In genomic region chr5:168932400-168932799, GRCh38 we compare ENCODE assay signal across 35 cellular contexts.
"Had no signal": no experiment of that assay in that cellular context is flagged by ENCODE, and none has a peak within 500 bp of the region (broad histone marks: within the 10 kb centered on the region; RNA-seq: fewer than 3 reads in every experiment).

No MANE protein-coding gene starts in this region.

- H3K9me3 Mint-ChIP-seq: activated CD4-positive, alpha-beta memory T cell treated with anti-CD3 and anti-CD28 coated beads, Interleukin-2, amount 10 ng/mL, durations not matched to agents 7 days and 5 days; activated naive CD4-positive, alpha-beta T cell treated with anti-CD3 and anti-CD28 coated beads, Interleukin-2, amount 10 ng/mL, durations not matched to agents 7 days and 5 days; activated naive CD8-positive, alpha-beta T cell treated with anti-CD3 and anti-CD28 coated beads, Interleukin-2, amount 50 U/mL, for 24 hours had no signal

- H3K27me3 ChIP-seq: Peyer's patch, SJSA1 had no signal

- H3K36me3 ChIP-seq: Peyer's patch, SJSA1 had no signal

- H3K4me1 ChIP-seq: Peyer's patch had no signal

- ATAC-seq: activated CD8-positive, alpha-beta memory T cell treated with anti-CD3 and anti-CD28 coated beads, Interleukin-2, amount 10 ng/mL, durations not matched to agents 7 days and 5 days; PC-3; T-helper 17 cell had no signal

- H3K4me3 ChIP-seq: Peyer's patch, SJSA1 had no signal

- H3K27ac Mint-ChIP-seq: activated CD4-positive, alpha-beta memory T cell treated with anti-CD3 and anti-CD28 coated beads, Interleukin-2, amount 10 ng/mL, durations not matched to agents 7 days and 5 days; activated CD8-positive, alpha-beta memory T cell treated with anti-CD3 and anti-CD28 coated beads, Interleukin-2, amount 10 ng/mL, durations not matched to agents 7 days and 5 days; activated naive CD4-positive, alpha-beta T cell treated with anti-CD3 and anti-CD28 coated beads, Interleukin-2, amount 10 ng/mL, durations not matched to agents 7 days and 5 days; activated naive CD8-positive, alpha-beta T cell; activated naive CD8-positive, alpha-beta T cell treated with anti-CD3 and anti-CD28 coated beads, Interleukin-2, amount 50 U/mL, for 24 hours; brain; T-helper 17 cell had no signal

- H3K9ac ChIP-seq: SK-N-SH had no signal

- DNase-seq: activated CD4-positive, alpha-beta memory T cell treated with anti-CD3 and anti-CD28 coated beads, Interleukin-2, amount 10 ng/mL, durations not matched to agents 7 days and 5 days; activated CD4-positive, alpha-beta T cell treated with anti-CD3 and anti-CD28 coated beads for 1 hour; activated CD4-positive, alpha-beta T cell treated with anti-CD3 and anti-CD28 coated beads for 48 hours; activated CD4-positive, CD25-positive, alpha-beta regulatory T cell; activated CD8-positive, alpha-beta memory T cell treated with anti-CD3 and anti-CD28 coated beads for 24 hours; activated CD8-positive, alpha-beta memory T cell treated with anti-CD3 and anti-CD28 coated beads, Interleukin-2, amount 10 ng/mL, durations not matched to agents 7 days and 5 days; activated CD8-positive, alpha-beta memory T cell treated with anti-CD3 and anti-CD28 coated beads, Interleukin-2, amount 50 U/mL, for 48 hours; activated effector memory CD4-positive, alpha-beta T cell treated with Interleukin-2 at 50 U/mL for 16 hours; activated naive CD4-positive, alpha-beta T cell treated with anti-CD3 and anti-CD28 coated beads, Interleukin-2, amount 10 ng/mL, durations not matched to agents 7 days and 5 days; activated naive CD8-positive, alpha-beta T cell treated with anti-CD3 and anti-CD28 coated beads, Interleukin-2, amount 50 U/mL, for 24 hours; activated T-cell treated with anti-CD3 and anti-CD28 coated beads, Interleukin-2, amount 50 U/mL, for 48 hours; cerebellar nuclear complex; Kasumi-1; MM.1S; MV-4-11; NCI-H1092; NCI-H1436 treated with DMSO at 0.1 percent for 48 hours; NCI-H187; NCI-H2029 treated with DMSO at 0.1 percent for 48 hours; NCI-H2107; NCI-H2171; NCI-H510A; NCI-H526; NCI-H748 treated with DMSO at 0.1 percent for 48 hours; NK-92 treated with Interleukin-12 subunit alpha and Interleukin-12 subunit beta, amount 100 ng/mL, for 24 hours; PC-3; Peyer's patch; RPMI8226; SHP77 treated with DMSO at 0.1 percent for 48 hours; SK-N-SH; T-helper 17 cell had no signal

- H3K9me3 ChIP-seq: Peyer's patch, SJSA1, SK-N-SH had no signal

- H3K4me1 Mint-ChIP-seq: activated CD4-positive, alpha-beta memory T cell treated with anti-CD3 and anti-CD28 coated beads, Interleukin-2, amount 10 ng/mL, durations not matched to agents 7 days and 5 days; activated CD8-positive, alpha-beta memory T cell treated with anti-CD3 and anti-CD28 coated beads, Interleukin-2, amount 10 ng/mL, durations not matched to agents 7 days and 5 days; activated naive CD4-positive, alpha-beta T cell treated with anti-CD3 and anti-CD28 coated beads, Interleukin-2, amount 10 ng/mL, durations not matched to agents 7 days and 5 days; activated naive CD8-positive, alpha-beta T cell treated with anti-CD3 and anti-CD28 coated beads, Interleukin-2, amount 50 U/mL, for 24 hours; T-helper 17 cell had no signal

- H3K36me3 Mint-ChIP-seq: activated CD8-positive, alpha-beta memory T cell treated with anti-CD3 and anti-CD28 coated beads, Interleukin-2, amount 10 ng/mL, durations not matched to agents 7 days and 5 days; activated naive CD4-positive, alpha-beta T cell treated with anti-CD3 and anti-CD28 coated beads, Interleukin-2, amount 10 ng/mL, durations not matched to agents 7 days and 5 days; activated naive CD8-positive, alpha-beta T cell; brain had no signal

- H3K9me2 ChIP-seq: SK-N-SH had no signal

- H3K27me3 Mint-ChIP-seq: activated CD8-positive, alpha-beta memory T cell treated with anti-CD3 and anti-CD28 coated beads, Interleukin-2, amount 10 ng/mL, durations not matched to agents 7 days and 5 days; activated naive CD4-positive, alpha-beta T cell treated with anti-CD3 and anti-CD28 coated beads, Interleukin-2, amount 10 ng/mL, durations not matched to agents 7 days and 5 days had no signal

- H3K4me3 Mint-ChIP-seq: activated CD4-positive, alpha-beta memory T cell treated with anti-CD3 and anti-CD28 coated beads, Interleukin-2, amount 10 ng/mL, durations not matched to agents 7 days and 5 days; activated CD8-positive, alpha-beta memory T cell treated with anti-CD3 and anti-CD28 coated beads, Interleukin-2, amount 10 ng/mL, durations not matched to agents 7 days and 5 days; activated naive CD4-positive, alpha-beta T cell treated with anti-CD3 and anti-CD28 coated beads, Interleukin-2, amount 10 ng/mL, durations not matched to agents 7 days and 5 days; activated naive CD8-positive, alpha-beta T cell; activated naive CD8-positive, alpha-beta T cell treated with anti-CD3 and anti-CD28 coated beads, Interleukin-2, amount 50 U/mL, for 24 hours; brain; T-helper 17 cell had no signal

- H3K4me2 ChIP-seq: SK-N-SH had no signal

- H3K27ac ChIP-seq: Peyer's patch, SJSA1, VCaP had no signal
